8 cellular contexts compared by ENCODE assay signal in genomic region chr12:53221203-53222076, GRCh38. TPM values are rescaled to one million over a fixed set of nuclear protein-coding genes. Genes with fewer than 3 reads are reported as not detected.
A peak's percentile ranks its signal among the peaks of the same experiment; 100 is the strongest.
DNase-seq lines count a peak whose midpoint lies in the region; ATAC-seq and TF ChIP-seq lines count a peak whose summit lies in the region.

No MANE protein-coding gene starts in this region.

- peak overlapping the region; percentile 72 for H3K4me3 ChIP-seq in CD4-positive, CD25-positive, alpha-beta regulatory T cell (ENCODE audit: low read depth, low read length)
- peak overlapping the region; percentile 32 for H3K4me3 ChIP-seq in kidney epithelial cell (ENCODE audit: low read depth, low read length)

- H3K36me3 Mint-ChIP-seq in CD4-positive, CD25-positive, alpha-beta regulatory T cell, result no peaks in the 10 kb centered on the region
- peaks cover 5% of the 10 kb centered on the region for H3K36me3 Mint-ChIP-seq in T-cell
- H3K36me3 Mint-ChIP-seq in central memory CD8-positive, alpha-beta T cell (ENCODE audit: insufficient read depth), result peaks cover 6% of the 10 kb centered on the region

- H3K4me1 Mint-ChIP-seq in CD4-positive, CD25-positive, alpha-beta regulatory T cell, result peaks cover 10 to 81% (median 56%) of the 10 kb centered on the region in 4 donors
- H3K4me1 Mint-ChIP-seq in T-cell, result peaks cover 69 to 83% (median 72%) of the 10 kb centered on the region in 3 donors
- peaks cover 84% of the 10 kb centered on the region for H3K4me1 Mint-ChIP-seq in central memory CD8-positive, alpha-beta T cell

- peak; percentile 24 for TF ChIP-seq CTCF in kidney epithelial cell (IDR thresholded peaks at IDR 0.05; ENCODE audit: insufficient read depth, low read length, poor library complexity, severe bottlenecking)

- no peaks in the 10 kb centered on the region for H3K9me3 Mint-ChIP-seq in CD4-positive, CD25-positive, alpha-beta regulatory T cell
- no peaks in the 10 kb centered on the region for H3K9me3 Mint-ChIP-seq in T-cell
- no peaks in the 10 kb centered on the region for H3K9me3 Mint-ChIP-seq in central memory CD8-positive, alpha-beta T cell

- H3K4me3 Mint-ChIP-seq in CD4-positive, CD25-positive, alpha-beta regulatory T cell, result peak overlapping the region; percentile 89 to 99 (median 96)
- peak overlapping the region; percentile 95 to 98 (median 96) for H3K4me3 Mint-ChIP-seq in T-cell
- peak overlapping the region; percentile 97 for H3K4me3 Mint-ChIP-seq in central memory CD8-positive, alpha-beta T cell

- peak; percentile 53 to 73 (median 55) for DNase-seq in CD4-positive, CD25-positive, alpha-beta regulatory T cell
- peak in 11 of 34 experiments; percentile 18 to 63 (median 42) for DNase-seq in T-cell
- DNase-seq in central memory CD8-positive, alpha-beta T cell (ENCODE audit: low spot score in 2 of 2), result no peak
- DNase-seq in kidney epithelial cell (ENCODE audit: low read depth), result no peak
- peak; percentile 55 to 58 for DNase-seq in stimulated activated CD4-positive, alpha-beta T cell treated with anti-CD3 and anti-CD28 coated beads, Interleukin-2, amount 100 ng/mL, for 24 hours

- H3K27ac Mint-ChIP-seq in CD4-positive, CD25-positive, alpha-beta regulatory T cell, result peak overlapping the region; percentile 87 to 92 (median 92)
- peak overlapping the region; percentile 94 to 98 for H3K27ac Mint-ChIP-seq in T-cell
- peak overlapping the region; percentile 91 for H3K27ac Mint-ChIP-seq in central memory CD8-positive, alpha-beta T cell (ENCODE audit: low read depth)

- H3K36me3 ChIP-seq in CD4-positive, CD25-positive, alpha-beta regulatory T cell (ENCODE audit: control insufficient read depth, insufficient read depth, low read length), result no peaks in the 10 kb centered on the region
- no peaks in the 10 kb centered on the region for H3K36me3 ChIP-seq in kidney epithelial cell (ENCODE audit: control insufficient read depth, insufficient read depth, low read length)

- H3K27ac ChIP-seq in CD4-positive, CD25-positive, alpha-beta regulatory T cell (ENCODE audit: insufficient read depth, low read length, poor library complexity, severe bottlenecking), result peak overlapping the region; percentile 93

- POLR2A ChIA-PET in T-cell (lab: Charles Lee), result no interaction called here

- H3K4me1 ChIP-seq in CD4-positive, CD25-positive, alpha-beta regulatory T cell (ENCODE audit: control insufficient read depth, insufficient read depth, low read length, poor library complexity, severe bottlenecking), result peaks cover 66% of the 10 kb centered on the region

- H3K27me3 ChIP-seq in CD4-positive, CD25-positive, alpha-beta regulatory T cell (ENCODE audit: control insufficient read depth, insufficient read depth, low read length), result no peaks in the 10 kb centered on the region
- no peaks in the 10 kb centered on the region for H3K27me3 ChIP-seq in kidney epithelial cell (ENCODE audit: control insufficient read depth, insufficient read depth, low read length)

- CTCF ChIA-PET in T-cell (lab: Charles Lee), result interaction anchor here in 1 of 2 donors (2.3 kb wide), 1 partner anchor 12 kb away, joined by 12 read pairs; no protein-coding TSS in a partner anchor

- H3K9me3 ChIP-seq in CD4-positive, CD25-positive, alpha-beta regulatory T cell (ENCODE audit: control insufficient read depth in 2 of 2, low read length in 2 of 2), result no peaks in the 10 kb centered on the region

- ATAC-seq in CD4-positive, CD25-positive, alpha-beta regulatory T cell (ENCODE audit: low read depth in 2 of 2), result peak in 1 of 2 donors; percentile 23
- ATAC-seq in GM19035 (IDR thresholded peaks at IDR 0.05; ENCODE audit: unreplicated experiment), result peak; percentile 33
- peak; percentile 18 for ATAC-seq in HG03442 (IDR thresholded peaks at IDR 0.05; ENCODE audit: unreplicated experiment)
- peak; percentile 17 to 23 (median 19) for ATAC-seq in T-cell (replicated peaks in 1 of 4)
- no peak for ATAC-seq in central memory CD8-positive, alpha-beta T cell (replicated peaks; ENCODE audit: extremely low read depth, poor library complexity, severe bottlenecking)
- ATAC-seq in HG03565 (IDR thresholded peaks at IDR 0.05; ENCODE audit: unreplicated experiment), result no peak

- H3K27me3 Mint-ChIP-seq in CD4-positive, CD25-positive, alpha-beta regulatory T cell, result no peaks in the 10 kb centered on the region
- no peaks in the 10 kb centered on the region for H3K27me3 Mint-ChIP-seq in T-cell
- no peaks in the 10 kb centered on the region for H3K27me3 Mint-ChIP-seq in central memory CD8-positive, alpha-beta T cell

RNA-seq across cellular contexts. Expression of gene RARG, which starts 10.6 kb away (rescaled TPM):
- 16.8 TPM for total RNA-seq in CD4-positive, CD25-positive, alpha-beta regulatory T cell
- polyA plus RNA-seq in CD4-positive, CD25-positive, alpha-beta regulatory T cell, result 1 to 10 TPM; 1.5 to 5.1 (median 2.4) TPM
- 10 to 100 TPM; 20.3 to 91.3 (median 74.2) TPM for total RNA-seq in T-cell
- 6.1 and 6.9 TPM in 2 replicates for total RNA-seq in kidney epithelial cell

RNA-seq across cellular contexts. Expression of gene ITGB7, which starts 14.4 kb away (rescaled TPM):
- total RNA-seq in CD4-positive, CD25-positive, alpha-beta regulatory T cell, result 297 TPM
- polyA plus RNA-seq in CD4-positive, CD25-positive, alpha-beta regulatory T cell, result 100 to 1,000 TPM; 279 to 382 (median 330) TPM
- 100 to 1,000 TPM; 247 to 590 (median 469) TPM for total RNA-seq in T-cell
- 0.75 and 1.6 TPM in 2 replicates for total RNA-seq in kidney epithelial cell

RNA-seq across cellular contexts. Expression of gene CSAD, which starts 40.7 kb away (rescaled TPM):
- 68.0 TPM for total RNA-seq in CD4-positive, CD25-positive, alpha-beta regulatory T cell
- 1 to 10 TPM; 1.2 to 2.3 (median 1.6) TPM for polyA plus RNA-seq in CD4-positive, CD25-positive, alpha-beta regulatory T cell
- total RNA-seq in T-cell, result 10 to 100 TPM; 48.6 to 69.6 (median 62.3) TPM
- 5.3 and 9.1 TPM in 2 replicates for total RNA-seq in kidney epithelial cell

RNA-seq across cellular contexts. Expression of gene ZNF740, which starts 40.9 kb away (rescaled TPM):
- total RNA-seq in CD4-positive, CD25-positive, alpha-beta regulatory T cell, result 32.6 TPM
- polyA plus RNA-seq in CD4-positive, CD25-positive, alpha-beta regulatory T cell, result 1 to 10 TPM; 2.3 to 3.1 (median 2.7) TPM
- total RNA-seq in T-cell (10 to 100 TPM; 36.4 to 94.2 (median 83.9) TPM), kidney epithelial cell (9.1 and 9.9 TPM in 2 replicates)

RNA-seq across cellular contexts. Expression of gene ESPL1, which starts 46.7 kb away (rescaled TPM):
- 2.7 TPM for total RNA-seq in CD4-positive, CD25-positive, alpha-beta regulatory T cell
- under 1 TPM in 3 of 4 donors, not detected in 1; 0.05 to 0.24 (median 0.11) TPM for polyA plus RNA-seq in CD4-positive, CD25-positive, alpha-beta regulatory T cell
- total RNA-seq in T-cell, result 1 to 10 TPM; 1.2 to 2.5 (median 1.6) TPM
- 2.2 and 4.0 TPM in 2 replicates for total RNA-seq in kidney epithelial cell

Comparison
In these comparisons a context has a peak if more than half of its experiments do, and no peak if none do; other contexts are left out.
1. ATAC-seq: peak in GM19035 (single experiment), HG03442 (single experiment) and T-cell (4 of 4); none in central memory CD8-positive, alpha-beta T cell (single experiment) and HG03565 (single experiment).
2. DNase-seq: peak in CD4-positive, CD25-positive, alpha-beta regulatory T cell (3 of 3) and stimulated activated CD4-positive, alpha-beta T cell treated with anti-CD3 and anti-CD28 coated beads, Interleukin-2, amount 100 ng/mL, for 24 hours (2 of 2); none in central memory CD8-positive, alpha-beta T cell (0 of 2) and kidney epithelial cell (single experiment).
3. RNA of gene ITGB7, which starts 14.4 kb away (total RNA-seq): 247 to 590 TPM in T-cell and 297 TPM in CD4-positive, CD25-positive, alpha-beta regulatory T cell (single experiment); 0.75 to 1.6 TPM in kidney epithelial cell; every median in the first group is over 10 times any median in the second.
4. Peak in every context shown above with its lines, with median percentiles within 50 percentile points of each other: H3K27ac Mint-ChIP-seq and H3K4me3 Mint-ChIP-seq.